Comparison of ENCODE assay signal across 1 cellular context in the genomic region with DNA sequence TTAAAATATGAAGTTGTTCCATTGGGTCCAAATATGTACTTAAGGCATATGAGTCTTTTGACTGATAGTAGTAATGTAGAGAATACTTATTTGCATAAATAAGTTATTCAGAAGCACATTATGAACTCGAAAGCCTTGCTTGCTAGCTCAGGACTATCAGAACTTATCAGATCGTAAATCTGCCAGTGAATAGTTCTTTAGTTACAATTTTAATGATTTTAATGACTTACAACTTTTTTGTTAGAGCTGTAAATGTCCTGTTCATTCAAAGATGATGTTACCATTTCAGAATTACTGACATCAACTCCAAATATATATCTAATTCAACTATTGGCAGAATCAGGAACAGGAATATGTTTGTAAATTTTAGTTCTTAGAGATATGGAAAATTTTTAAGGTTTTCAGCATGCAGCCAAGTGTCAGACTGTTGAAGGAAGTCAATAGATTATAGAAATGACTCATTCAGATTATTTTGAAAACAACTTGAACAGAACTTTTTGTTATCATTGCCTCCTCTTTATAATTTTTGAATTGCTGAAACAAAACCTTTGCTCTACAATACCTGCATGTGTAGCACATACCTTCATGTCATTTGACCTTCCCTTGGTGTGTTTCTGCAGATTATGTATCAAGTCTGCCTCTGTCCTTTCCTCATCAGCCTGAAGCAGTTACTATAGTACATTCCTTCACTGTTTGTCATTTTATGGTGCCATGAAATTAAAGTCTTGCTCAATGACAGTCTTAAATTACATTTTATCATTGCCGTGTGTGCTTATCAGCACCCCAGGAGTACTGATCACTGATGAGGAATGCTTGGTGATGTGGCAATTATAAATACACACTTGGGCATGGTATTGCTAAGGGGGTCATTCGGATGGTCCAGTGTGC.
TF ChIP-seq lines count a peak whose summit lies in the region.

No MANE protein-coding gene starts in this region.

TF ChIP-seq in GM12878, 131 proteins besides CTCF, POLR2A, EP300 and RAD21 (continued from another document):
- TF ChIP-seq, protein P1, sequence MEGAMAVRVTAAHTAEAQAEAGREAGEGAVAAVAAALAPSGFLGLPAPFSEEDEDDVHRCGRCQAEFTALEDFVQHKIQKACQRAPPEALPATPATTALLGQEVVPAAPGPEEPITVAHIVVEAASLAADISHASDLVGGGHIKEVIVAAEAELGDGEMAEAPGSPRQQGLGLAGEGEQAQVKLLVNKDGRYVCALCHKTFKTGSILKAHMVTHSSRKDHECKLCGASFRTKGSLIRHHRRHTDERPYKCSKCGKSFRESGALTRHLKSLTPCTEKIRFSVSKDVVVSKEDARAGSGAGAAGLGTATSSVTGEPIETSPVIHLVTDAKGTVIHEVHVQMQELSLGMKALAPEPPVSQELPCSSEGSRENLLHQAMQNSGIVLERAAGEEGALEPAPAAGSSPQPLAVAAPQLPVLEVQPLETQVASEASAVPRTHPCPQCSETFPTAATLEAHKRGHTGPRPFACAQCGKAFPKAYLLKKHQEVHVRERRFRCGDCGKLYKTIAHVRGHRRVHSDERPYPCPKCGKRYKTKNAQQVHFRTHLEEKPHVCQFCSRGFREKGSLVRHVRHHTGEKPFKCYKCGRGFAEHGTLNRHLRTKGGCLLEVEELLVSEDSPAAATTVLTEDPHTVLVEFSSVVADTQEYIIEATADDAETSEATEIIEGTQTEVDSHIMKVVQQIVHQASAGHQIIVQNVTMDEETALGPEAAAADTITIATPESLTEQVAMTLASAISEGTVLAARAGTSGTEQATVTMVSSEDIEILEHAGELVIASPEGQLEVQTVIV (IDR thresholded peaks at IDR 0.05; ENCODE audit: borderline replicate concordance, partially characterized antibody): no peak
- no peak for TF ChIP-seq ZNF207 (IDR thresholded peaks at IDR 0.05; ENCODE audit: borderline replicate concordance)
- no peak for TF ChIP-seq KDM1A (IDR thresholded peaks at IDR 0.05; ENCODE audit: borderline replicate concordance)
- TF ChIP-seq USF2 (IDR thresholded peaks at IDR 0.05; ENCODE audit: borderline replicate concordance, low read depth, low read length): no peak
- no peak for TF ChIP-seq CUX1 (IDR thresholded peaks at IDR 0.05; ENCODE audit: insufficient replicate concordance, low read depth, low read length)
- TF ChIP-seq TARDBP (IDR thresholded peaks at IDR 0.05; ENCODE audit: borderline replicate concordance): no peak
- no peak for TF ChIP-seq MTA2 (IDR thresholded peaks at IDR 0.05; ENCODE audit: low read depth)
- no peak for TF ChIP-seq NR2C1 (IDR thresholded peaks at IDR 0.05)
- no peak for TF ChIP-seq HCFC1 (IDR thresholded peaks at IDR 0.05; ENCODE audit: low read length)
- no peak for TF ChIP-seq EED (IDR thresholded peaks at IDR 0.05; ENCODE audit: low read depth)
